Comparison of ENCODE assay signal across 21 cellular contexts in genomic region chr2:195572894-195573293, GRCh38.
DNase-seq lines count a peak whose midpoint lies in the region; ATAC-seq and TF ChIP-seq lines count a peak whose summit lies in the region.
"Had no signal": no experiment of that assay in that cellular context is flagged by ENCODE, and none has a peak within 500 bp of the region (broad histone marks: within the 10 kb centered on the region; RNA-seq: fewer than 3 reads in every experiment).

No MANE protein-coding gene starts in this region.

- no peak for TF ChIP-seq CTCF in Calu3 (IDR thresholded peaks at IDR 0.05; ENCODE audit: unreplicated experiment)

- peaks cover 48% of the 10 kb centered on the region for H3K4me1 Mint-ChIP-seq in activated CD4-positive, alpha-beta T cell treated with anti-CD3 and anti-CD28 coated beads, Interleukin-2, amount 10 ng/mL, durations not matched to agents 24 days and 14 days
- peaks cover 27 to 77% (median 35%) of the 10 kb centered on the region in 4 donors for H3K4me1 Mint-ChIP-seq in CD4-positive, CD25-positive, alpha-beta regulatory T cell
- H3K4me1 Mint-ChIP-seq in T-cell (peaks cover 66 to 81% (median 69%) of the 10 kb centered on the region in 3 donors), Calu3 (ENCODE audit: low read depth, unreplicated experiment) (peaks cover 22% of the 10 kb centered on the region)
- peaks cover 26 to 68% (median 61%) of the 10 kb centered on the region in 4 donors for H3K4me1 Mint-ChIP-seq in naive thymus-derived CD8-positive, alpha-beta T cell

- POLR2A ChIA-PET in T-cell (lab: Charles Lee) = no interaction called here
- POLR2A ChIA-PET in naive thymus-derived CD8-positive, alpha-beta T cell (lab: Charles Lee) = interaction anchor here (7.9 kb wide), 1 partner anchor 12 kb away, joined by 58 read pairs; no protein-coding TSS in a partner anchor

- intact Hi-C loops in activated CD4-positive, alpha-beta T cell treated with anti-CD3 and anti-CD28 coated beads, Interleukin-2, amount 10 ng/mL, durations not matched to agents 24 days and 14 days (cut with micrococcal nuclease) = no loop called here
- intact Hi-C loops in Calu3 (cut with micrococcal nuclease; ENCODE audit: unreplicated experiment) = no loop called here

- no peaks in the 10 kb centered on the region for H3K36me3 ChIP-seq in CD4-positive, CD25-positive, alpha-beta regulatory T cell (ENCODE audit: control insufficient read depth, insufficient read depth, low read length)
- H3K36me3 ChIP-seq: thoracic aorta had no signal

- no peak for DNase-seq in activated CD4-positive, alpha-beta T cell treated with anti-CD3 and anti-CD28 coated beads, Interleukin-2, amount 10 ng/mL, durations not matched to agents 24 days and 14 days
- no peak for DNase-seq in activated CD4-positive, alpha-beta T cell treated with anti-CD3 and anti-CD28 coated beads for 48 hours
- no peak for DNase-seq in CD4-positive, CD25-positive, alpha-beta regulatory T cell
- DNase-seq in T-cell = no peak
- DNase-seq in naive thymus-derived CD8-positive, alpha-beta T cell = no peak
- DNase-seq in ACHN = no peak
- DNase-seq in Calu3 = no peak
- DNase-seq: activated CD4-positive, alpha-beta T cell treated with anti-CD3 and anti-CD28 coated beads, Interleukin-2, amount 10 ng/mL, durations not matched to agents 7 days and 5 days; activated naive CD8-positive, alpha-beta T cell treated with anti-CD3 and anti-CD28 coated beads, Interleukin-2, amount 10 ng/mL, durations not matched to agents 7 days and 5 days; head of caudate nucleus; HFFc6; kidney glomerular epithelial cell; NCI-H526; occipital lobe; stimulated activated CD4-positive, alpha-beta T cell treated with anti-CD3 and anti-CD28 coated beads, Interleukin-2, amount 100 ng/mL, for 48 hours; stimulated activated naive CD4-positive, alpha-beta T cell had no signal

- in situ Hi-C loops in ACHN (cut with HindIII; ENCODE audit: low pct_ligation_motif_present, low pct_unique_long_range_greater_than_20kb, low sequenced_read_pairs) = no loop called here

- H3K27ac Mint-ChIP-seq in activated CD4-positive, alpha-beta T cell treated with anti-CD3 and anti-CD28 coated beads, Interleukin-2, amount 10 ng/mL, durations not matched to agents 24 days and 14 days = peak overlapping the region; percentile 60
- H3K27ac Mint-ChIP-seq in CD4-positive, CD25-positive, alpha-beta regulatory T cell = peak overlapping the region; percentile 27 to 89 (median 44)
- peak overlapping the region; percentile 71 to 73 for H3K27ac Mint-ChIP-seq in T-cell
- peak overlapping the region in 7 of 10 donors; percentile 60 to 85 (median 73) for H3K27ac Mint-ChIP-seq in naive thymus-derived CD8-positive, alpha-beta T cell
- no peak overlapping the region for H3K27ac Mint-ChIP-seq in Calu3 (ENCODE audit: unreplicated experiment)
- H3K27ac Mint-ChIP-seq: activated CD4-positive, alpha-beta T cell treated with anti-CD3 and anti-CD28 coated beads, Interleukin-2, amount 10 ng/mL, durations not matched to agents 7 days and 5 days; activated naive CD8-positive, alpha-beta T cell treated with anti-CD3 and anti-CD28 coated beads, Interleukin-2, amount 10 ng/mL, durations not matched to agents 7 days and 5 days; activated T-helper 2 cell treated with anti-CD3 and anti-CD28 coated beads, Interferon-gamma antibody, Interleukin-2, Interleukin-4, amounts not matched to agents 10 μg/mL and 5 μg/mL and 100 μg/mL, durations not matched to agents 14 hours and 24 hours and 36 hours had no signal

- peaks cover 22% of the 10 kb centered on the region for H3K4me1 ChIP-seq in CD4-positive, CD25-positive, alpha-beta regulatory T cell (ENCODE audit: control insufficient read depth, insufficient read depth, low read length, poor library complexity, severe bottlenecking)

- CTCF ChIA-PET in T-cell (lab: Charles Lee) = interaction anchor here in 1 of 2 donors (2.2 kb wide), 1 partner anchor 87 kb away, joined by 9 read pairs; no protein-coding TSS in a partner anchor
- CTCF ChIA-PET in Calu3 (lab: Charles Lee) = no interaction called here

- peaks cover 19% of the 10 kb centered on the region for H3K36me3 Mint-ChIP-seq in activated CD4-positive, alpha-beta T cell treated with anti-CD3 and anti-CD28 coated beads, Interleukin-2, amount 10 ng/mL, durations not matched to agents 24 days and 14 days (ENCODE audit: low read depth)
- peaks cover 3% of the 10 kb centered on the region for H3K36me3 Mint-ChIP-seq in CD4-positive, CD25-positive, alpha-beta regulatory T cell
- no peaks in the 10 kb centered on the region for H3K36me3 Mint-ChIP-seq in T-cell
- H3K36me3 Mint-ChIP-seq in naive thymus-derived CD8-positive, alpha-beta T cell = peaks cover 0 to 4% (median 0%) of the 10 kb centered on the region in 3 donors
- H3K36me3 Mint-ChIP-seq in Calu3 (ENCODE audit: insufficient read depth, unreplicated experiment) = peaks cover 6% of the 10 kb centered on the region

- no peak for ATAC-seq in CD4-positive, CD25-positive, alpha-beta regulatory T cell (ENCODE audit: low read depth in 2 of 2)
- ATAC-seq in T-cell (replicated peaks in 1 of 4) (no peak), HG03039 (IDR thresholded peaks at IDR 0.05; ENCODE audit: unreplicated experiment) (no peak)
- no peak for ATAC-seq in naive thymus-derived CD8-positive, alpha-beta T cell

- H3K9me3 ChIP-seq in CD4-positive, CD25-positive, alpha-beta regulatory T cell (ENCODE audit: control insufficient read depth in 2 of 2, low read length in 2 of 2) = no peaks in the 10 kb centered on the region
- H3K9me3 ChIP-seq: thoracic aorta had no signal

- no peak overlapping the region for H3K4me3 Mint-ChIP-seq in activated CD4-positive, alpha-beta T cell treated with anti-CD3 and anti-CD28 coated beads, Interleukin-2, amount 10 ng/mL, durations not matched to agents 24 days and 14 days
- H3K4me3 Mint-ChIP-seq in CD4-positive, CD25-positive, alpha-beta regulatory T cell = no peak overlapping the region
- H3K4me3 Mint-ChIP-seq in T-cell (no peak overlapping the region), Calu3 (ENCODE audit: low read depth, unreplicated experiment) (no peak overlapping the region)
- H3K4me3 Mint-ChIP-seq in naive thymus-derived CD8-positive, alpha-beta T cell = no peak overlapping the region
- H3K4me3 Mint-ChIP-seq: activated CD4-positive, alpha-beta T cell treated with anti-CD3 and anti-CD28 coated beads, Interleukin-2, amount 10 ng/mL, durations not matched to agents 7 days and 5 days; activated naive CD8-positive, alpha-beta T cell treated with anti-CD3 and anti-CD28 coated beads, Interleukin-2, amount 10 ng/mL, durations not matched to agents 7 days and 5 days; HFFc6 had no signal

- no peaks in the 10 kb centered on the region for H3K27me3 ChIP-seq in CD4-positive, CD25-positive, alpha-beta regulatory T cell (ENCODE audit: control insufficient read depth, insufficient read depth, low read length)

- no peak overlapping the region for H3K27ac ChIP-seq in CD4-positive, CD25-positive, alpha-beta regulatory T cell (ENCODE audit: insufficient read depth, low read length, poor library complexity, severe bottlenecking)
- H3K27ac ChIP-seq: epithelial cell of prostate, thoracic aorta had no signal

- no peak overlapping the region for H3K4me3 ChIP-seq in CD4-positive, CD25-positive, alpha-beta regulatory T cell (ENCODE audit: low read depth, low read length)
- H3K4me3 ChIP-seq: smooth muscle cell, thoracic aorta had no signal

- BruUV-seq in Calu3 (replicated peaks; lab: Mats Ljungman, UMichigan) = no TSS peak

- no peaks in the 10 kb centered on the region for H3K27me3 Mint-ChIP-seq in activated CD4-positive, alpha-beta T cell treated with anti-CD3 and anti-CD28 coated beads, Interleukin-2, amount 10 ng/mL, durations not matched to agents 24 days and 14 days
- no peaks in the 10 kb centered on the region for H3K27me3 Mint-ChIP-seq in CD4-positive, CD25-positive, alpha-beta regulatory T cell
- H3K27me3 Mint-ChIP-seq in T-cell (no peaks in the 10 kb centered on the region), Calu3 (ENCODE audit: unreplicated experiment) (no peaks in the 10 kb centered on the region)
- no peaks in the 10 kb centered on the region for H3K27me3 Mint-ChIP-seq in naive thymus-derived CD8-positive, alpha-beta T cell
- H3K27me3 Mint-ChIP-seq: activated CD4-positive, alpha-beta T cell treated with anti-CD3 and anti-CD28 coated beads, Interleukin-2, amount 10 ng/mL, durations not matched to agents 7 days and 5 days; activated naive CD8-positive, alpha-beta T cell treated with anti-CD3 and anti-CD28 coated beads, Interleukin-2, amount 10 ng/mL, durations not matched to agents 7 days and 5 days had no signal

- peaks cover 10% of the 10 kb centered on the region for H3K9me3 Mint-ChIP-seq in activated CD4-positive, alpha-beta T cell treated with anti-CD3 and anti-CD28 coated beads, Interleukin-2, amount 10 ng/mL, durations not matched to agents 24 days and 14 days
- H3K9me3 Mint-ChIP-seq in CD4-positive, CD25-positive, alpha-beta regulatory T cell = no peaks in the 10 kb centered on the region
- H3K9me3 Mint-ChIP-seq in T-cell (no peaks in the 10 kb centered on the region), Calu3 (ENCODE audit: low read depth, unreplicated experiment) (no peaks in the 10 kb centered on the region)
- H3K9me3 Mint-ChIP-seq in naive thymus-derived CD8-positive, alpha-beta T cell = peaks cover 0 to 2% (median 0%) of the 10 kb centered on the region in 9 donors
- H3K9me3 Mint-ChIP-seq: activated T-helper 2 cell treated with anti-CD3 and anti-CD28 coated beads, Interferon-gamma antibody, Interleukin-2, Interleukin-4, amounts not matched to agents 10 μg/mL and 5 μg/mL and 100 μg/mL, durations not matched to agents 14 hours and 24 hours and 36 hours; HFFc6 had no signal
